In genomic region chr3:9361691-9362388, GRCh38 we compare ENCODE assay signal across 8 cellular contexts. TPM values are rescaled to one million over a fixed set of nuclear protein-coding genes. Genes with fewer than 3 reads are reported as not detected.
DNase-seq lines count a peak whose midpoint lies in the region; ATAC-seq and TF ChIP-seq lines count a peak whose summit lies in the region.

No MANE protein-coding gene starts in this region.

- POLR2A ChIA-PET in activated B cell treated with CpG ODN at 0.5 μM for 24 hours (lab: Charles Lee) = interaction anchor here (0.5 to 2.6 kb wide), 10 partner anchors 9 to 959 kb away, joined by 3 to 84 read pairs (median 6); partner anchors contain the start of genes MTMR14, SEC13 and SETD5

- H3K4me3 Mint-ChIP-seq in activated B cell treated with CpG ODN at 0.5 μM for 24 hours = peak overlapping the region; percentile 28

- peak overlapping the region in 10 of 12 donors; percentile 60 to 87 (median 73) for H3K4me3 ChIP-seq in heart left ventricle
- peak overlapping the region; percentile 91 for H3K4me3 ChIP-seq in iPS-15b (ENCODE audit: low read depth, low read length)
- H3K4me3 ChIP-seq in tibial artery = peak overlapping the region; percentile 69 to 71

- H3K27ac ChIP-seq in heart left ventricle (peak overlapping the region in 3 of 12 donors; percentile 88 to 97 (median 90)), tibial artery (peak overlapping the region in 1 of 2 donors; percentile 88)

- TF ChIP-seq CTCF in heart left ventricle (IDR thresholded peaks at IDR 0.05) (no peak), activated B cell treated with CpG ODN at 0.5 μM for 24 hours (IDR thresholded peaks at IDR 0.05) (no peak), tibial artery (IDR thresholded peaks at IDR 0.05) (no peak)

- ATAC-seq in heart left ventricle = no peak
- ATAC-seq in Right ventricle myocardium superior (ENCODE audit: poor library complexity) = no peak
- no peak for ATAC-seq in activated B cell treated with CpG ODN at 0.5 μM for 24 hours (ENCODE audit: low read depth)
- ATAC-seq in HG03135 (IDR thresholded peaks at IDR 0.05; ENCODE audit: unreplicated experiment) = no peak

- no peaks in the 10 kb centered on the region for H3K9me3 Mint-ChIP-seq in activated B cell treated with CpG ODN at 0.5 μM for 24 hours

- H3K9me3 ChIP-seq in heart left ventricle (no peaks in the 10 kb centered on the region), iPS-15b (ENCODE audit: control insufficient read depth, insufficient read depth, low read length) (no peaks in the 10 kb centered on the region), tibial artery (no peaks in the 10 kb centered on the region)

- intact Hi-C loops in heart left ventricle (cut with DNase I) (loop anchor here in 6 of 10 donors (2.0 to 5.0 kb wide), 4 partner anchors 35 to 75 kb away; partner anchors contain the start of gene SETD5 (in 5 of the 6)), Right ventricle myocardium superior (cut with DNase I) (loop anchor here (5.0 kb wide), 1 partner anchor 60 kb away; no protein-coding TSS in a partner anchor), activated B cell treated with CpG ODN at 0.5 μM for 24 hours (cut with micrococcal nuclease) (loop anchor here (1.0 to 2.0 kb wide), 4 partner anchors 8 to 571 kb away; partner anchors contain the start of genes CRELD1 and RAD18), tibial artery (cut with DNase I; ENCODE audit: low total_unique reads) (no loop called here)

- TF ChIP-seq POLR2A in heart left ventricle (IDR thresholded peaks at IDR 0.05) = no peak

- H3K4me1 Mint-ChIP-seq in activated B cell treated with CpG ODN at 0.5 μM for 24 hours = peaks cover 16% of the 10 kb centered on the region

- no peak for DNase-seq in heart left ventricle
- DNase-seq in Right ventricle myocardium superior = no peak
- DNase-seq in activated B cell treated with CpG ODN at 0.5 μM for 24 hours = no peak
- no peak for DNase-seq in tibial artery
- DNase-seq in GOT3 (lab: John Stamatoyannopoulos, UW) = no peak
- no peak for DNase-seq in SKM-1 treated with dmso at 0.1 percent for 144 hours (lab: John Stamatoyannopoulos, UW; ENCODE audit: unreplicated experiment)

- H3K27ac Mint-ChIP-seq in activated B cell treated with CpG ODN at 0.5 μM for 24 hours = peak overlapping the region; percentile 98

- H3K4me1 ChIP-seq in heart left ventricle (peaks cover 0 to 27% (median 14%) of the 10 kb centered on the region in 12 donors), iPS-15b (ENCODE audit: control insufficient read depth, insufficient read depth, low read length) (no peaks in the 10 kb centered on the region), tibial artery (peaks cover 0 to 24% (median 14%) of the 10 kb centered on the region in 4 donors)

- no peak overlapping the region for H3K9ac ChIP-seq in iPS-15b (ENCODE audit: low read depth, low read length)

- H3K27me3 ChIP-seq in heart left ventricle (no peaks in the 10 kb centered on the region), iPS-15b (ENCODE audit: control insufficient read depth, insufficient read depth, low read length) (no peaks in the 10 kb centered on the region), tibial artery (no peaks in the 10 kb centered on the region)

- H3K27me3 Mint-ChIP-seq in activated B cell treated with CpG ODN at 0.5 μM for 24 hours = no peaks in the 10 kb centered on the region

- 56 to 71% (median 61%) methylated on average over 4 to 5 of the region's 5 CpGs for WGBS in heart left ventricle, 4 donors

- H3K36me3 Mint-ChIP-seq in activated B cell treated with CpG ODN at 0.5 μM for 24 hours (ENCODE audit: low read depth) = peaks cover 26% of the 10 kb centered on the region

- H3K36me3 ChIP-seq in heart left ventricle (peaks cover 0 to 24% (median 20%) of the 10 kb centered on the region in 9 donors), iPS-15b (ENCODE audit: control insufficient read depth, insufficient read depth, low read length) (peaks cover 5% of the 10 kb centered on the region), tibial artery (peaks cover 15 to 18% (median 15%) of the 10 kb centered on the region in 3 donors)

- CTCF ChIA-PET in activated B cell treated with CpG ODN at 0.5 μM for 24 hours (lab: Charles Lee) = interaction anchor here (1.2 to 3.1 kb wide), 2 partner anchors 8 to 34 kb away, joined by 4 to 33 read pairs; no protein-coding TSS in a partner anchor

RNA-seq across cellular contexts. Expression of gene THUMPD3, which starts 1.0 kb away (rescaled TPM):
- total RNA-seq in heart left ventricle (10 to 100 TPM; 25.3 to 65.5 (median 51.5) TPM), Right ventricle myocardium superior (52.9 TPM), activated B cell treated with CpG ODN at 0.5 μM for 24 hours (34.3 and 42.0 TPM in 2 replicates)
- polyA plus RNA-seq in heart left ventricle = 10 to 100 TPM; 47.0 to 63.0 TPM

RNA-seq across cellular contexts. Expression of gene SETD5, which starts 35.6 kb away (rescaled TPM):
- total RNA-seq in heart left ventricle (10 to 100 TPM; 40.8 to 84.2 (median 53.9) TPM), Right ventricle myocardium superior (49.7 TPM), activated B cell treated with CpG ODN at 0.5 μM for 24 hours (144 and 162 TPM in 2 replicates)
- polyA plus RNA-seq in heart left ventricle = 10 to 100 TPM; 28.2 to 28.7 TPM
